In the genomic region with DNA sequence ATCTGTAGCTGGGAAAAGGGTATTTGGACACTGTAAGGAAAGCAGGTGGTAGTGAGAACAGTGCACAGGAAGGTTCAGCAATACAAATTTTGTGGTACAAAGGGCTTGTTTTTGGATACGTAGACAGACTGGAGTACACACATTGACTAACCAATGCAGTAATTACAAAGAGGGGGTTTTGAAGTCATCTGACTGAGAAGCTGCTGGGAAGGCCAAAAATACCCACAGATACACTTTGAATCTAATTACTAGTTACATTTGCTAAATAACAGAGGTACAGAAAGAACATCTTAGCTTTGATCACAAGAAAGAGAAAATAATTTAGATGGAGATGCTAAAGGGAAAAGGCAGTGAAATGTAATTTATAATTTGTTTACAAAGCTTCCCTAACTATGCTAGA, we compare ENCODE assay signal across 12 cellular contexts. TPM values are rescaled to one million over a fixed set of nuclear protein-coding genes. Genes with fewer than 3 reads are reported as not detected.
DNase-seq lines count a peak whose midpoint lies in the region; ATAC-seq and TF ChIP-seq lines count a peak whose summit lies in the region.
"Had no signal": no experiment of that assay in that cellular context is flagged by ENCODE, and none has a peak within 500 bp of the region (broad histone marks: within the 10 kb centered on the region; RNA-seq: fewer than 3 reads in every experiment).

No MANE protein-coding gene starts in this region.

- DNase-seq in left ventricle myocardium superior (no peak), Right ventricle myocardium superior (no peak), T1000 (lab: John Stamatoyannopoulos, UW) (no peak), hepatic stellate cell (ENCODE audit: low spot score) (no peak), ecto neural progenitor cell (ENCODE audit: low spot score) (no peak)
- DNase-seq in T-helper 2 cell treated with Interferon-gamma antibody and Interleukin-4, amounts not matched to agents 5 μg/mL and 100 μg/mL, for 36 hours (ENCODE audit: low spot score), result no peak
- DNase-seq: ACHN, DMS 273 treated with DMSO at 0.1 percent for 48 hours, NCI-H2081 treated with DMSO at 0.1 percent for 48 hours had no signal

- peaks cover 30% of the 10 kb centered on the region for H3K36me3 Mint-ChIP-seq in brain
- H3K36me3 Mint-ChIP-seq in T-helper 2 cell treated with Interferon-gamma antibody and Interleukin-4, amounts not matched to agents 5 μg/mL and 100 μg/mL, for 36 hours (ENCODE audit: low read depth), result peaks cover 25% of the 10 kb centered on the region

- H3K4me1 Mint-ChIP-seq in brain, result peaks cover 23% of the 10 kb centered on the region
- peaks cover 3% of the 10 kb centered on the region for H3K4me1 Mint-ChIP-seq in T-helper 2 cell treated with Interferon-gamma antibody and Interleukin-4, amounts not matched to agents 5 μg/mL and 100 μg/mL, for 36 hours (ENCODE audit: low read depth)

- intact Hi-C loops in left ventricle myocardium superior (cut with micrococcal nuclease), result no loop called here
- intact Hi-C loops in Right ventricle myocardium superior (cut with DNase I), result no loop called here

- peak; percentile 7 for ATAC-seq in left ventricle myocardium superior
- no peak for ATAC-seq in Right ventricle myocardium superior (ENCODE audit: poor library complexity)
- peak; percentile 47 for ATAC-seq in HG02763 (IDR thresholded peaks at IDR 0.05; ENCODE audit: unreplicated experiment)

- peak overlapping the region in 3 of 5 experiments; percentile 56 to 91 (median 84) for H3K27ac Mint-ChIP-seq in brain
- H3K27ac Mint-ChIP-seq in T-helper 2 cell treated with Interferon-gamma antibody and Interleukin-4, amounts not matched to agents 5 μg/mL and 100 μg/mL, for 36 hours, result no peak overlapping the region

- H3K27me3 Mint-ChIP-seq in brain, result no peaks in the 10 kb centered on the region
- no peaks in the 10 kb centered on the region for H3K27me3 Mint-ChIP-seq in T-helper 2 cell treated with Interferon-gamma antibody and Interleukin-4, amounts not matched to agents 5 μg/mL and 100 μg/mL, for 36 hours (ENCODE audit: low read depth)

- no peak for TF ChIP-seq CTCF in brain (conservative IDR thresholded peaks at IDR 0.05)

- no peak overlapping the region for H3K4me3 Mint-ChIP-seq in brain
- H3K4me3 Mint-ChIP-seq in T-helper 2 cell treated with Interferon-gamma antibody and Interleukin-4, amounts not matched to agents 5 μg/mL and 100 μg/mL, for 36 hours, result no peak overlapping the region

- no peaks in the 10 kb centered on the region for H3K9me3 Mint-ChIP-seq in brain
- no peaks in the 10 kb centered on the region for H3K9me3 Mint-ChIP-seq in T-helper 2 cell treated with Interferon-gamma antibody and Interleukin-4, amounts not matched to agents 5 μg/mL and 100 μg/mL, for 36 hours

RNA-seq across cellular contexts. Expression of gene PKD2L2, which starts 45.9 kb away (rescaled TPM):
- 0.55 TPM for total RNA-seq in left ventricle myocardium superior
- 0.48 TPM for total RNA-seq in Right ventricle myocardium superior
- polyA plus RNA-seq in brain (ENCODE audit: insufficient read depth, low read depth, low replicate concordance), result not detected
- total RNA-seq: astrocyte had no signal
